19 cellular contexts compared by ENCODE assay signal in the genomic region with DNA sequence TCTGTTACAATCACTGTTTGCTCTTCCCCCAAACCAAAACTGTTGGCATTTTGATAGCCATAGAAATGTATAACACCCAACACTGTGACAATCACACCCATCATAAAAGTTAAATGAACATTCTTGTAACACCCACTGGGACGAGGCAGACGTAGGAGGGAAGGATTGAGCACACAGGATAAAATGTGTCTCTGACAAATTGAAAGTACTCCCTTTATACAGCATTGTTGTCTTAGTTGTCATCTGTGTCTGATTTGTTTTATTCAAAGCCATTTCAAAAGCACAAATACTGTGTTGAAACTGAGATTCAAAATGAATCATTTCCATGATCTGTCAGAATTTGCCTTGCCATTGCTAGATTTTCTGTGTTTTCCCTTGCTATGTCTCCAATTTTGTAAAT.
DNase-seq lines count a peak whose midpoint lies in the region; ATAC-seq and TF ChIP-seq lines count a peak whose summit lies in the region.
"Had no signal": no experiment of that assay in that cellular context is flagged by ENCODE, and none has a peak within 500 bp of the region (broad histone marks: within the 10 kb centered on the region; RNA-seq: fewer than 3 reads in every experiment).

No MANE protein-coding gene starts in this region.

- CTCF ChIA-PET in activated CD4-positive, alpha-beta memory T cell treated with anti-CD3 and anti-CD28 coated beads for 36 hours (lab: Charles Lee) = no interaction called here
- CTCF ChIA-PET in activated CD4-positive, alpha-beta memory T cell treated with anti-CD3 and anti-CD28 coated beads, Interleukin-2, amount 10 ng/mL, durations not matched to agents 7 days and 5 days (lab: Charles Lee) = no interaction called here

- no peaks in the 10 kb centered on the region for H3K27me3 ChIP-seq in adipocyte (replicated peaks; ENCODE audit: control insufficient read depth, insufficient read depth, low read length)
- H3K27me3 ChIP-seq: MG63 had no signal

- no peaks in the 10 kb centered on the region for H3K36me3 Mint-ChIP-seq in activated CD4-positive, alpha-beta memory T cell treated with anti-CD3 and anti-CD28 coated beads for 36 hours
- no peaks in the 10 kb centered on the region for H3K36me3 Mint-ChIP-seq in activated CD4-positive, alpha-beta memory T cell treated with anti-CD3 and anti-CD28 coated beads, Interleukin-2, amount 10 ng/mL, durations not matched to agents 7 days and 5 days (ENCODE audit: low read depth)
- no peaks in the 10 kb centered on the region for H3K36me3 Mint-ChIP-seq in stimulated activated effector memory CD8-positive, alpha-beta T cell treated with anti-CD3 and anti-CD28 coated beads, Interleukin-12 subunit alpha, Interleukin-12 subunit beta, amount 100 ng/mL, for 72 hours
- H3K36me3 Mint-ChIP-seq: CD4-positive, alpha-beta memory T cell had no signal

- H3K9me3 ChIP-seq in adipocyte (ENCODE audit: control insufficient read depth, low read length) = no peaks in the 10 kb centered on the region
- H3K9me3 ChIP-seq: MG63 had no signal

- H3K4me1 Mint-ChIP-seq in activated CD4-positive, alpha-beta memory T cell treated with anti-CD3 and anti-CD28 coated beads for 36 hours (ENCODE audit: low read depth) = peaks cover 10% of the 10 kb centered on the region
- peaks cover 3% of the 10 kb centered on the region for H3K4me1 Mint-ChIP-seq in activated CD4-positive, alpha-beta memory T cell treated with anti-CD3 and anti-CD28 coated beads, Interleukin-2, amount 10 ng/mL, durations not matched to agents 7 days and 5 days
- peaks cover 9% of the 10 kb centered on the region for H3K4me1 Mint-ChIP-seq in stimulated activated effector memory CD8-positive, alpha-beta T cell treated with anti-CD3 and anti-CD28 coated beads, Interleukin-12 subunit alpha, Interleukin-12 subunit beta, amount 100 ng/mL, for 72 hours
- H3K4me1 Mint-ChIP-seq: B cell; CD4-positive, alpha-beta memory T cell had no signal

- H3K4me3 ChIP-seq in adipocyte (ENCODE audit: low read length) = peak overlapping the region; percentile 76
- H3K4me3 ChIP-seq in fibroblast of mammary gland (ENCODE audit: control insufficient read depth, low read depth, low read length) = no peak overlapping the region
- H3K4me3 ChIP-seq: MG63 had no signal

- no peak for TF ChIP-seq CTCF in fibroblast of mammary gland (conservative IDR thresholded peaks at IDR 0.05; ENCODE audit: control insufficient read depth, insufficient read depth, low read depth, low read length)

- no peaks in the 10 kb centered on the region for H3K9me3 Mint-ChIP-seq in activated CD4-positive, alpha-beta memory T cell treated with anti-CD3 and anti-CD28 coated beads for 36 hours
- H3K9me3 Mint-ChIP-seq in activated CD4-positive, alpha-beta memory T cell treated with anti-CD3 and anti-CD28 coated beads, Interleukin-2, amount 10 ng/mL, durations not matched to agents 7 days and 5 days = no peaks in the 10 kb centered on the region
- H3K9me3 Mint-ChIP-seq in stimulated activated effector memory CD8-positive, alpha-beta T cell treated with anti-CD3 and anti-CD28 coated beads, Interleukin-12 subunit alpha, Interleukin-12 subunit beta, amount 100 ng/mL, for 72 hours = no peaks in the 10 kb centered on the region

- DNase-seq in activated CD4-positive, alpha-beta memory T cell treated with anti-CD3 and anti-CD28 coated beads for 36 hours = peak; percentile 19
- no peak for DNase-seq in activated CD4-positive, alpha-beta memory T cell treated with anti-CD3 and anti-CD28 coated beads, Interleukin-2, amount 10 ng/mL, durations not matched to agents 7 days and 5 days
- DNase-seq in adipocyte (ENCODE audit: low read depth) = peak; percentile 64
- DNase-seq in fibroblast of mammary gland (ENCODE audit: low read depth) = peak; percentile 37
- DNase-seq in stimulated activated effector memory CD8-positive, alpha-beta T cell treated with anti-CD3 and anti-CD28 coated beads, Interleukin-12 subunit alpha, Interleukin-12 subunit beta, amount 100 ng/mL, for 72 hours (ENCODE audit: low spot score in 2 of 2) = no peak
- no peak for DNase-seq in SKM-1 treated with dmso at 0.1 percent for 144 hours (lab: John Stamatoyannopoulos, UW; ENCODE audit: unreplicated experiment)
- DNase-seq: 8988T; CD4-positive, alpha-beta memory T cell; DMS79; MG63; NCI-H1105; NCI-H1694 treated with DMSO at 0.1 percent for 48 hours; NCI-H345; NCI-H526 treated with DMSO at 0.1 percent for 48 hours; NK-92 treated with Interleukin-12 subunit alpha and Interleukin-12 subunit beta, amount 100 ng/mL, for 24 hours had no signal

- H3K36me3 ChIP-seq in adipocyte (ENCODE audit: control insufficient read depth, insufficient read depth, low read length, severe bottlenecking) = no peaks in the 10 kb centered on the region
- H3K36me3 ChIP-seq: MG63 had no signal

- peak overlapping the region; percentile 22 for H3K9ac ChIP-seq in adipocyte (ENCODE audit: low read length)
- H3K9ac ChIP-seq: KMS-11 had no signal

- peaks cover 14% of the 10 kb centered on the region for H3K4me1 ChIP-seq in adipocyte (ENCODE audit: control insufficient read depth, insufficient read depth, low read length)

- POLR2A ChIA-PET in activated CD4-positive, alpha-beta memory T cell treated with anti-CD3 and anti-CD28 coated beads for 36 hours (lab: Charles Lee) = no interaction called here
- POLR2A ChIA-PET in activated CD4-positive, alpha-beta memory T cell treated with anti-CD3 and anti-CD28 coated beads, Interleukin-2, amount 10 ng/mL, durations not matched to agents 7 days and 5 days (lab: Charles Lee) = no interaction called here

- ATAC-seq in stimulated activated effector memory CD8-positive, alpha-beta T cell treated with anti-CD3 and anti-CD28 coated beads, Interleukin-12 subunit alpha, Interleukin-12 subunit beta, amount 100 ng/mL, for 72 hours = peak; percentile 65
- ATAC-seq in HG02610 (IDR thresholded peaks at IDR 0.05; ENCODE audit: unreplicated experiment) (no peak), HG02973 (IDR thresholded peaks at IDR 0.05; ENCODE audit: unreplicated experiment) (no peak)

- no peaks in the 10 kb centered on the region for H3K27me3 Mint-ChIP-seq in activated CD4-positive, alpha-beta memory T cell treated with anti-CD3 and anti-CD28 coated beads for 36 hours
- no peaks in the 10 kb centered on the region for H3K27me3 Mint-ChIP-seq in activated CD4-positive, alpha-beta memory T cell treated with anti-CD3 and anti-CD28 coated beads, Interleukin-2, amount 10 ng/mL, durations not matched to agents 7 days and 5 days
- H3K27me3 Mint-ChIP-seq: B cell; CD4-positive, alpha-beta memory T cell had no signal

- H3K27ac Mint-ChIP-seq in activated CD4-positive, alpha-beta memory T cell treated with anti-CD3 and anti-CD28 coated beads for 36 hours = no peak overlapping the region
- H3K27ac Mint-ChIP-seq in activated CD4-positive, alpha-beta memory T cell treated with anti-CD3 and anti-CD28 coated beads, Interleukin-2, amount 10 ng/mL, durations not matched to agents 7 days and 5 days = no peak overlapping the region
- H3K27ac Mint-ChIP-seq in stimulated activated effector memory CD8-positive, alpha-beta T cell treated with anti-CD3 and anti-CD28 coated beads, Interleukin-12 subunit alpha, Interleukin-12 subunit beta, amount 100 ng/mL, for 72 hours = peak overlapping the region; percentile 74
- H3K27ac Mint-ChIP-seq: B cell had no signal

- no peak overlapping the region for H3K4me3 Mint-ChIP-seq in activated CD4-positive, alpha-beta memory T cell treated with anti-CD3 and anti-CD28 coated beads for 36 hours
- H3K4me3 Mint-ChIP-seq in activated CD4-positive, alpha-beta memory T cell treated with anti-CD3 and anti-CD28 coated beads, Interleukin-2, amount 10 ng/mL, durations not matched to agents 7 days and 5 days = no peak overlapping the region
- no peak overlapping the region for H3K4me3 Mint-ChIP-seq in stimulated activated effector memory CD8-positive, alpha-beta T cell treated with anti-CD3 and anti-CD28 coated beads, Interleukin-12 subunit alpha, Interleukin-12 subunit beta, amount 100 ng/mL, for 72 hours
- H3K4me3 Mint-ChIP-seq: B cell; CD4-positive, alpha-beta memory T cell had no signal

- intact Hi-C loops in activated CD4-positive, alpha-beta memory T cell treated with anti-CD3 and anti-CD28 coated beads for 36 hours (cut with micrococcal nuclease) = loop anchor here (1.0 to 2.0 kb wide), 2 partner anchors 18 to 436 kb away; a partner anchor contains a TSS

Comparison
In these comparisons a context has a peak if more than half of its experiments do, and no peak if none do; other contexts are left out.
1. DNase-seq: peak in activated CD4-positive, alpha-beta memory T cell treated with anti-CD3 and anti-CD28 coated beads for 36 hours (single experiment), adipocyte (single experiment) and fibroblast of mammary gland (single experiment); none in activated CD4-positive, alpha-beta memory T cell treated with anti-CD3 and anti-CD28 coated beads, Interleukin-2, amount 10 ng/mL, durations not matched to agents 7 days and 5 days (single experiment), stimulated activated effector memory CD8-positive, alpha-beta T cell treated with anti-CD3 and anti-CD28 coated beads, Interleukin-12 subunit alpha, Interleukin-12 subunit beta, amount 100 ng/mL, for 72 hours (0 of 2) and SKM-1 treated with dmso at 0.1 percent for 144 hours (single experiment).